1 cellular context compared by ENCODE assay signal in genomic region chr16:89368604-89369249, GRCh38.
TF ChIP-seq lines count a peak whose summit lies in the region.

No MANE protein-coding gene starts in this region.

TF ChIP-seq in IMR-90, 13 proteins besides CTCF, POLR2A, EP300 and RAD21 (continued from another document):
- TF ChIP-seq FOS (IDR thresholded peaks at IDR 0.05; ENCODE audit: low read depth, low read length) (no peak), SMC3 (IDR thresholded peaks at IDR 0.05; ENCODE audit: low read depth, low read length) (no peak)
